13 cellular contexts compared by ENCODE assay signal in the genomic region with DNA sequence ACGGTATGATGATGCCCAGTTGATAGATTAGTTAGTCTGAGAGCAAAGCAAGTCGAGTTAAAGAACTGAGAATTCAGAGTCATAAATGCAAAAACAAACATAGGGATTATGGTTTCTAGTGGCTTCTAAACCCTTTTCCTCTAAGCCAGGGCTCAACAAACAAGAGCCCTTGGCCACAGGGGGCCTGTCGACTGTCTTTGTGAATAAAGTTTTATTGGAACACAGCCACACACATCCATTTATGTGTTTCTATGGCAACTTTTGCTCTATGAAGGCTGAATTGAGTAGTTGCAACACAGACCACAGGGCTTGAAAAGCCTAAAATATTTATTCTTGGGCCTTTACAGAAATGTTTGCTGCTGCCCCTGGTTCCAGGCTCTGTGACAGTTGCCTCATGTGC.
"Had no signal": no experiment of that assay in that cellular context is flagged by ENCODE, and none has a peak within 500 bp of the region (broad histone marks: within the 10 kb centered on the region; RNA-seq: fewer than 3 reads in every experiment).

No MANE protein-coding gene starts in this region.

- H3K27me3 ChIP-seq: brain microvascular endothelial cell, suprapubic skin had no signal

- H3K4me3 ChIP-seq: lower lobe of right lung, psoas muscle, suprapubic skin had no signal

- H3K36me3 ChIP-seq: brain microvascular endothelial cell, lower lobe of right lung, suprapubic skin had no signal

- H3K9me3 ChIP-seq: lower lobe of right lung, psoas muscle, suprapubic skin had no signal

- DNase-seq: activated CD4-positive, alpha-beta T cell treated with anti-CD3 and anti-CD28 coated beads, Interleukin-2, amount 50 U/mL, for 1 hour; activated CD4-positive, CD25-positive, alpha-beta regulatory T cell; amygdala; brain microvascular endothelial cell; effector memory CD8-positive, alpha-beta T cell; glutamatergic neuron; lower lobe of right lung; naive thymus-derived CD8-positive, alpha-beta T cell; occipital lobe; psoas muscle; stimulated activated CD4-positive, alpha-beta T cell treated with anti-CD3 and anti-CD28 coated beads, Interleukin-2, amount 100 ng/mL, for 48 hours; stimulated activated naive CD8-positive, alpha-beta T cell treated with anti-CD3 and anti-CD28 coated beads, Interleukin-15, Interleukin-2, amounts not matched to agents 100 U/mL and 50 U/mL, for 24 hours had no signal

- H3K27ac ChIP-seq: brain microvascular endothelial cell, lower lobe of right lung, psoas muscle, suprapubic skin had no signal

- H3K4me1 ChIP-seq: lower lobe of right lung had no signal
